Comparison of ENCODE assay signal across 13 cellular contexts in the genomic region with DNA sequence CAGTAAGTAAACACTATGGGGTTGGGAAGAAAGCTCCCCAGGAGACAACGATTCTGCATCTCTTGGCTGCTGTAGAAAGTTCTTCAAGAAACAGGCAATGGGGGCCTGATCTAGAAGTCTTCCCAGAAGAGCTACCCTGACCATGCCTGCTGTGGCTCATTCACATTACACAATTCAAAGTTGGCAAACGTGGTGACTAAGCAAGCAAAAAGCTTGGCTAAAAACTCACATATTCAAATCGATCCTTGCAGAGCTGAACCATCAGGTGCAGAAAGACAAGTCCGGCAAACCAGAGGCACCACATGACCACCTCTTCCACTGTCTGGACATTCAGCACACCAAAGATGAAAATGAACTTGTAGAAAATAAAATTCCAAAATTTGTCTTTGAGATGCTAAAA. TPM values are rescaled to one million over a fixed set of nuclear protein-coding genes. Genes with fewer than 3 reads are reported as not detected.
A peak's percentile ranks its signal among the peaks of the same experiment; 100 is the strongest.
DNase-seq lines count a peak whose midpoint lies in the region; ATAC-seq and TF ChIP-seq lines count a peak whose summit lies in the region.
"Had no signal": no experiment of that assay in that cellular context is flagged by ENCODE, and none has a peak within 500 bp of the region (broad histone marks: within the 10 kb centered on the region; RNA-seq: fewer than 3 reads in every experiment).

No MANE protein-coding gene starts in this region.

- no peaks in the 10 kb centered on the region for H3K9me2 ChIP-seq in PC-3 (replicated peaks; ENCODE audit: low read length)

- no peak overlapping the region for H3K27ac Mint-ChIP-seq in endodermal cell
- no peak overlapping the region for H3K27ac Mint-ChIP-seq in activated CD4-positive, alpha-beta memory T cell treated with anti-CD3 and anti-CD28 coated beads for 36 hours
- H3K27ac Mint-ChIP-seq: T-helper 17 cell had no signal

- TF ChIP-seq CTCF in PC-3 (conservative IDR thresholded peaks at IDR 0.05; ENCODE audit: low read depth, low read length) = no peak
- no peak for TF ChIP-seq CTCF in esophagus squamous epithelium (IDR thresholded peaks at IDR 0.05)
- TF ChIP-seq CTCF in endodermal cell (conservative IDR thresholded peaks at IDR 0.05) = no peak

- H3K36me3 ChIP-seq in PC-3 (ENCODE audit: low read depth, low read length) = peaks cover 24% of the 10 kb centered on the region
- peaks cover 0 to 83% (median 7%) of the 10 kb centered on the region in 3 donors for H3K36me3 ChIP-seq in esophagus squamous epithelium
- peaks cover 28 to 51% of the 10 kb centered on the region in 2 donors for H3K36me3 ChIP-seq in muscle layer of duodenum (ENCODE audit: control insufficient read depth in 1 of 2, insufficient read depth in 2 of 2, low read length in 2 of 2)
- peaks cover 82% of the 10 kb centered on the region for H3K36me3 ChIP-seq in endodermal cell (ENCODE audit: control insufficient read depth, insufficient read depth, low read length)

- no peaks in the 10 kb centered on the region for H4K20me1 ChIP-seq in PC-3 (ENCODE audit: low read length)

- H2AFZ ChIP-seq in PC-3 (ENCODE audit: low read length) = no peak overlapping the region

- H3K4me3 ChIP-seq in PC-3 (ENCODE audit: low read length) (peak overlapping the region; percentile 58), esophagus squamous epithelium (no peak overlapping the region), muscle layer of duodenum (ENCODE audit: low read depth in 1 of 2, low read length in 2 of 2) (no peak overlapping the region), endodermal cell (ENCODE audit: low read length) (no peak overlapping the region)

- H3K27me3 Mint-ChIP-seq in endodermal cell (ENCODE audit: insufficient read depth) = no peaks in the 10 kb centered on the region
- no peaks in the 10 kb centered on the region for H3K27me3 Mint-ChIP-seq in activated CD4-positive, alpha-beta memory T cell treated with anti-CD3 and anti-CD28 coated beads for 36 hours
- H3K27me3 Mint-ChIP-seq: activated CD4-positive, alpha-beta T cell treated with anti-CD3 and anti-CD28 coated beads, Interleukin-2, amount 10 ng/mL, durations not matched to agents 7 days and 5 days; naive B cell; T-helper 17 cell had no signal

- H3K9me3 ChIP-seq in PC-3 (ENCODE audit: low read length) = no peaks in the 10 kb centered on the region
- no peaks in the 10 kb centered on the region for H3K9me3 ChIP-seq in esophagus squamous epithelium
- H3K9me3 ChIP-seq in muscle layer of duodenum (ENCODE audit: control insufficient read depth in 1 of 2, low read length in 2 of 2) = no peaks in the 10 kb centered on the region
- no peaks in the 10 kb centered on the region for H3K9me3 ChIP-seq in endodermal cell (ENCODE audit: control insufficient read depth, low read length)
- H3K9me3 ChIP-seq: Caco-2 had no signal

- no peaks in the 10 kb centered on the region for H3F3A ChIP-seq in PC-3 (ENCODE audit: low read length, unreplicated experiment)

- no TSS peak for BruUV-seq in PC-3 (replicated peaks; lab: Mats Ljungman, UMichigan)

- H3K27ac ChIP-seq in PC-3 (ENCODE audit: low read length) = peak overlapping the region; percentile 97
- H3K27ac ChIP-seq in esophagus squamous epithelium = peak overlapping the region in 3 of 4 donors; percentile 50 to 62 (median 60)
- peak overlapping the region; percentile 39 for H3K27ac ChIP-seq in muscle layer of duodenum (ENCODE audit: low read length)
- no peak overlapping the region for H3K27ac ChIP-seq in endodermal cell (ENCODE audit: low read depth, low read length)
- H3K27ac ChIP-seq: KMS-11 had no signal

- peaks cover 18% of the 10 kb centered on the region for H3K4me1 ChIP-seq in PC-3 (ENCODE audit: insufficient read depth, low read length)
- peaks cover 0 to 20% (median 0%) of the 10 kb centered on the region in 3 donors for H3K4me1 ChIP-seq in esophagus squamous epithelium
- H3K4me1 ChIP-seq in muscle layer of duodenum (ENCODE audit: control insufficient read depth in 1 of 2, insufficient read depth in 2 of 2, low read length in 2 of 2) = peaks cover 0 to 1% of the 10 kb centered on the region in 2 donors
- H3K4me1 ChIP-seq in endodermal cell (ENCODE audit: control insufficient read depth, insufficient read depth, low read length) = no peaks in the 10 kb centered on the region
- H3K4me1 ChIP-seq: Caco-2 had no signal

- POLR2A ChIA-PET in PC-3 (lab: Charles Lee; ENCODE audit: unreplicated experiment) = interaction anchor here (0.6 to 0.7 kb wide), 2 partner anchors 30 to 42 kb away, joined by 5 to 7 read pairs; a partner anchor contains a TSS
- POLR2A ChIA-PET in activated CD4-positive, alpha-beta memory T cell treated with anti-CD3 and anti-CD28 coated beads for 36 hours (lab: Charles Lee) = no interaction called here

- H3K4me2 ChIP-seq in PC-3 (ENCODE audit: low read length) = peak overlapping the region; percentile 83
- H3K4me2 ChIP-seq: KMS-11 had no signal

- H3K9ac ChIP-seq in PC-3 (ENCODE audit: low read length) = peak overlapping the region; percentile 70
- no peak overlapping the region for H3K9ac ChIP-seq in endodermal cell (ENCODE audit: extremely low read depth, low read length, poor library complexity, severe bottlenecking)
- H3K9ac ChIP-seq: KMS-11 had no signal

- ATAC-seq in PC-3 = peak; percentile 86
- ATAC-seq: T-helper 17 cell had no signal

- peaks cover 6% of the 10 kb centered on the region for H3K4me1 Mint-ChIP-seq in endodermal cell
- H3K4me1 Mint-ChIP-seq in activated CD4-positive, alpha-beta memory T cell treated with anti-CD3 and anti-CD28 coated beads for 36 hours (ENCODE audit: low read depth) = no peaks in the 10 kb centered on the region

- H3K36me3 Mint-ChIP-seq in endodermal cell (ENCODE audit: low read depth) = peaks cover 71% of the 10 kb centered on the region
- peaks cover 34% of the 10 kb centered on the region for H3K36me3 Mint-ChIP-seq in activated CD4-positive, alpha-beta memory T cell treated with anti-CD3 and anti-CD28 coated beads for 36 hours

- no peak overlapping the region for H3K4me3 Mint-ChIP-seq in endodermal cell
- no peak overlapping the region for H3K4me3 Mint-ChIP-seq in activated CD4-positive, alpha-beta memory T cell treated with anti-CD3 and anti-CD28 coated beads for 36 hours
- H3K4me3 Mint-ChIP-seq: activated CD4-positive, alpha-beta T cell treated with anti-CD3 and anti-CD28 coated beads, Interleukin-2, amount 10 ng/mL, durations not matched to agents 7 days and 5 days; naive B cell; T-helper 17 cell had no signal

- peaks cover 9% of the 10 kb centered on the region for H3K79me2 ChIP-seq in PC-3 (ENCODE audit: low read length)

- DNase-seq in EL (peak; percentile 56), PC-3 (peak; percentile 79), esophagus squamous epithelium (lab: John Stamatoyannopoulos, UW) (no peak), SW 1271 (lab: John Stamatoyannopoulos, UW) (no peak), NOMO-1 treated with dmso at 0.1 percent for 144 hours (lab: John Stamatoyannopoulos, UW; ENCODE audit: unreplicated experiment) (no peak), endodermal cell (no peak)
- DNase-seq in activated CD4-positive, alpha-beta memory T cell treated with anti-CD3 and anti-CD28 coated beads for 36 hours = no peak
- DNase-seq: activated CD4-positive, alpha-beta T cell treated with anti-CD3 and anti-CD28 coated beads, Interleukin-2, amount 10 ng/mL, durations not matched to agents 7 days and 5 days; Caco-2; naive B cell; T-helper 17 cell had no signal

- CTCF ChIA-PET in PC-3 (lab: Charles Lee) = interaction anchor here (1.4 kb wide), 1 partner anchor 53 kb away, joined by 5 read pairs; no protein-coding TSS in a partner anchor
- CTCF ChIA-PET in activated CD4-positive, alpha-beta memory T cell treated with anti-CD3 and anti-CD28 coated beads for 36 hours (lab: Charles Lee) = interaction anchor here (1.5 kb wide), 1 partner anchor 90 kb away, joined by 4 read pairs; no protein-coding TSS in a partner anchor

- H3K27me3 ChIP-seq in PC-3 (ENCODE audit: low read length) (no peaks in the 10 kb centered on the region), esophagus squamous epithelium (no peaks in the 10 kb centered on the region), muscle layer of duodenum (ENCODE audit: low read depth, low read length) (no peaks in the 10 kb centered on the region), endodermal cell (ENCODE audit: control insufficient read depth, insufficient read depth, low read length, poor library complexity, severe bottlenecking) (no peaks in the 10 kb centered on the region)

- WGBS in esophagus squamous epithelium, 2 donors = 32 to 35% methylated on average over 4 of the region's 4 CpGs
- 87 to 97% methylated on average over 4 of the region's 4 CpGs for WGBS in endodermal cell (ENCODE audit: insufficient coverage in 1 of 2, insufficient read length in 1 of 2), 2 experiments

- no peak for TF ChIP-seq POLR2A in esophagus squamous epithelium (IDR thresholded peaks at IDR 0.05)

- H3K9me3 Mint-ChIP-seq in endodermal cell = peaks cover 4% of the 10 kb centered on the region
- no peaks in the 10 kb centered on the region for H3K9me3 Mint-ChIP-seq in activated CD4-positive, alpha-beta memory T cell treated with anti-CD3 and anti-CD28 coated beads for 36 hours
- H3K9me3 Mint-ChIP-seq: activated CD4-positive, alpha-beta T cell treated with anti-CD3 and anti-CD28 coated beads, Interleukin-2, amount 10 ng/mL, durations not matched to agents 7 days and 5 days; naive B cell had no signal

- intact Hi-C loops in PC-3 (cut with micrococcal nuclease) = no loop called here
- intact Hi-C loops in esophagus squamous epithelium (cut with DNase I) = no loop called here
- intact Hi-C loops in activated CD4-positive, alpha-beta memory T cell treated with anti-CD3 and anti-CD28 coated beads for 36 hours (cut with micrococcal nuclease) = no loop called here

RNA-seq across cellular contexts. Expression of a gene that starts 16.1 kb away (rescaled TPM):
- total RNA-seq in PC-3 (2014; rRNA removed) = 98.9 and 107 TPM in 2 replicates
- 100 to 1,000 TPM in 2 of 4 donors, 10 to 100 TPM in 2; 69.9 to 133 (median 111) TPM for total RNA-seq in esophagus squamous epithelium
- 10 to 100 TPM; 77.0 to 81.6 TPM for total RNA-seq in endodermal cell
- polyA plus RNA-seq in endodermal cell (2013, experiment 1 of 2) = 47.2 TPM
- polyA plus RNA-seq in endodermal cell (2013, experiment 2 of 2) = 37.9 TPM
- 10 to 100 TPM; 42.0 to 45.4 TPM for total RNA-seq in activated CD4-positive, alpha-beta memory T cell treated with anti-CD3 and anti-CD28 coated beads for 36 hours

RNA-seq across cellular contexts. Expression of a gene that starts 41.9 kb away (rescaled TPM):
- total RNA-seq in PC-3 (2014; rRNA removed) (44.5 and 109 TPM in 2 replicates), esophagus squamous epithelium (10 to 100 TPM; 39.4 to 55.5 (median 48.2) TPM), endodermal cell (100 to 1,000 TPM; 177 to 185 TPM)
- 141 TPM for polyA plus RNA-seq in endodermal cell (2013, experiment 1 of 2)
- polyA plus RNA-seq in endodermal cell (2013, experiment 2 of 2) = 121 TPM
- 100 to 1,000 TPM; 352 to 361 TPM for total RNA-seq in activated CD4-positive, alpha-beta memory T cell treated with anti-CD3 and anti-CD28 coated beads for 36 hours

RNA-seq across cellular contexts. Expression of a gene that starts 42.2 kb away (rescaled TPM):
- total RNA-seq in PC-3 (2014; rRNA removed) = 46.4 and 55.5 TPM in 2 replicates
- total RNA-seq in esophagus squamous epithelium = 10 to 100 TPM; 28.8 to 58.3 (median 32.1) TPM
- 10 to 100 TPM; 54.3 to 55.1 TPM for total RNA-seq in endodermal cell
- 58.7 TPM for polyA plus RNA-seq in endodermal cell (2013, experiment 1 of 2)
- 54.6 TPM for polyA plus RNA-seq in endodermal cell (2013, experiment 2 of 2)
- 10 to 100 TPM; 63.0 to 66.4 TPM for total RNA-seq in activated CD4-positive, alpha-beta memory T cell treated with anti-CD3 and anti-CD28 coated beads for 36 hours

Comparison
In these comparisons a context has a peak if more than half of its experiments do, and no peak if none do; other contexts are left out.
1. DNase-seq: peak in EL (single experiment) and PC-3 (single experiment); none in esophagus squamous epithelium (single experiment), SW 1271 (0 of 2), NOMO-1 treated with dmso at 0.1 percent for 144 hours (single experiment), endodermal cell (single experiment) and activated CD4-positive, alpha-beta memory T cell treated with anti-CD3 and anti-CD28 coated beads for 36 hours (single experiment).